Comparison of ENCODE assay signal across 29 cellular contexts in the genomic region with DNA sequence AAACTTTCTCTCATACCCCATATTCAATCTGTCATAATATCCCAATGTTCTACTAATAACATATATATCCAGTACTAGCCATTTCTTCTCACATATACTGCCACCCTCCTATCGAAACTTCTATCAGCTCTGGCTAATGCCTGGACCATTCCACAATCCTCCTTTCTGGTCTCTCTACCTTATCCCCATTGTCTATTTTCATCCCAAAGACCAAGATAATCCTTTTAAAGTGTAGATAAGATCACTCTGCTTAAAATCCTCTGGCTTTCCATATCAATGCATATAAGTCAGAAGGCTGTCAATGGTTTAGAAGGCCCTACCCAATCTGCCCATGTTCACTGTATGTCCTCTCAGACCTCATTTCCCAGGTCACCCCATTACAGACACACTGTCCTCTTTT.
"Had no signal": no experiment of that assay in that cellular context is flagged by ENCODE, and none has a peak within 500 bp of the region (broad histone marks: within the 10 kb centered on the region; RNA-seq: fewer than 3 reads in every experiment).

No MANE protein-coding gene starts in this region.

- H3K9me3 ChIP-seq: esophagus squamous epithelium had no signal

- H3K4me3 Mint-ChIP-seq: activated CD4-positive, alpha-beta memory T cell treated with anti-CD3 and anti-CD28 coated beads, Interleukin-2, amount 10 ng/mL, durations not matched to agents 7 days and 5 days; activated CD4-positive, alpha-beta T cell treated with anti-CD3 and anti-CD28 coated beads, Interleukin-2, amount 10 ng/mL, durations not matched to agents 7 days and 5 days; activated naive CD8-positive, alpha-beta T cell; activated T-cell treated with anti-CD3 and anti-CD28 coated beads, Interleukin-2, amount 50 U/mL, for 24 hours; activated T-cell treated with anti-CD3 and anti-CD28 coated beads, Interleukin-2, amount 50 U/mL, for 72 hours; effector memory CD8-positive, alpha-beta T cell; WTC11 had no signal

- H3K4me3 ChIP-seq: esophagus squamous epithelium, heart left ventricle had no signal

- ATAC-seq: activated T-cell treated with anti-CD3 and anti-CD28 coated beads, Interleukin-2, amount 50 U/mL, for 72 hours; effector memory CD8-positive, alpha-beta T cell; heart left ventricle; WTC11 had no signal

- H3K4me1 Mint-ChIP-seq: activated CD4-positive, alpha-beta memory T cell treated with anti-CD3 and anti-CD28 coated beads, Interleukin-2, amount 10 ng/mL, durations not matched to agents 7 days and 5 days; activated CD4-positive, alpha-beta T cell treated with anti-CD3 and anti-CD28 coated beads, Interleukin-2, amount 10 ng/mL, durations not matched to agents 7 days and 5 days had no signal

- H3K27me3 Mint-ChIP-seq: activated CD4-positive, alpha-beta memory T cell treated with anti-CD3 and anti-CD28 coated beads, Interleukin-2, amount 10 ng/mL, durations not matched to agents 7 days and 5 days; activated CD4-positive, alpha-beta T cell treated with anti-CD3 and anti-CD28 coated beads, Interleukin-2, amount 10 ng/mL, durations not matched to agents 7 days and 5 days; activated naive CD8-positive, alpha-beta T cell; activated T-cell treated with anti-CD3 and anti-CD28 coated beads, Interleukin-2, amount 50 U/mL, for 24 hours; effector memory CD8-positive, alpha-beta T cell had no signal

- H3K9me3 Mint-ChIP-seq: effector memory CD8-positive, alpha-beta T cell had no signal

- DNase-seq: activated CD4-positive, alpha-beta memory T cell treated with anti-CD3 and anti-CD28 coated beads, Interleukin-2, amount 10 ng/mL, durations not matched to agents 7 days and 5 days; activated CD4-positive, alpha-beta T cell treated with anti-CD3 and anti-CD28 coated beads for 1 hour; activated CD4-positive, alpha-beta T cell treated with anti-CD3 and anti-CD28 coated beads for 4 hours; activated CD4-positive, alpha-beta T cell treated with anti-CD3 and anti-CD28 coated beads, Interleukin-2, amount 10 ng/mL, durations not matched to agents 7 days and 5 days; activated CD4-positive, alpha-beta T cell treated with anti-CD3 and anti-CD28 coated beads, Interleukin-2, amount 50 U/mL, for 4 hours; activated CD8-positive, alpha-beta memory T cell treated with anti-CD3 and anti-CD28 coated beads, Interleukin-2, amount 50 U/mL, for 48 hours; activated effector memory CD4-positive, alpha-beta T cell treated with Interleukin-2 at 50 U/mL for 16 hours; activated gamma-delta T cell treated with Interleukin-2 at 50 U/mL for 16 hours; activated naive CD4-positive, alpha-beta T cell treated with anti-CD3 and anti-CD28 coated beads, Interleukin-2, amount 50 U/mL, for 16 hours; activated naive CD4-positive, alpha-beta T cell treated with Interleukin-2 at 50 U/mL for 16 hours; activated T-cell treated with anti-CD3 and anti-CD28 coated beads for 4 hours; activated T-cell treated with anti-CD3 and anti-CD28 coated beads, Interleukin-2, amount 50 U/mL, for 24 hours; activated T-cell treated with anti-CD3 and anti-CD28 coated beads, Interleukin-2, amount 50 U/mL, for 72 hours; amniotic stem cell; anterior cingulate cortex; brain microvascular endothelial cell; cortex of kidney; dermis blood vessel endothelial cell; effector CD4-positive, alpha-beta T cell; effector memory CD8-positive, alpha-beta T cell; esophagus squamous epithelium; foreskin melanocyte; glutamatergic neuron; heart left ventricle; T-helper 2 cell had no signal

- H3K27ac Mint-ChIP-seq: activated CD4-positive, alpha-beta memory T cell treated with anti-CD3 and anti-CD28 coated beads, Interleukin-2, amount 10 ng/mL, durations not matched to agents 7 days and 5 days; activated CD4-positive, alpha-beta T cell treated with anti-CD3 and anti-CD28 coated beads, Interleukin-2, amount 10 ng/mL, durations not matched to agents 7 days and 5 days; activated naive CD8-positive, alpha-beta T cell; activated T-cell treated with anti-CD3 and anti-CD28 coated beads, Interleukin-2, amount 50 U/mL, for 24 hours; activated T-cell treated with anti-CD3 and anti-CD28 coated beads, Interleukin-2, amount 50 U/mL, for 72 hours; effector memory CD8-positive, alpha-beta T cell; WTC11 had no signal

- H3K27ac ChIP-seq: brain microvascular endothelial cell, epithelial cell of prostate, esophagus squamous epithelium, heart left ventricle, VCaP had no signal

- H3K36me3 ChIP-seq: brain microvascular endothelial cell, esophagus squamous epithelium, heart left ventricle had no signal

- H3K4me1 ChIP-seq: esophagus squamous epithelium, heart left ventricle had no signal

- H3K27me3 ChIP-seq: brain microvascular endothelial cell, esophagus squamous epithelium, heart left ventricle had no signal
